ENCODE assay signal across 3 cellular contexts in genomic region chr1:89438301-89438700, GRCh38.
A peak's percentile ranks its signal among the peaks of the same experiment; 100 is the strongest.
DNase-seq lines count a peak whose midpoint lies in the region; ATAC-seq, FAIRE-seq and TF ChIP-seq lines count a peak whose summit lies in the region.
"Not testable (repeated sequence)": the region's sequence is repeated elsewhere in the genome, so short reads cannot be mapped to it uniquely, and the experiment has no call there.

No MANE protein-coding gene starts in this region.

- not testable (repeated sequence) for H3K36me3 ChIP-seq in DND-41 (ENCODE audit: insufficient read depth, low read length); HEK293 (ENCODE audit: control insufficient read depth in 2 of 2, insufficient read depth in 1 of 2, low read length in 2 of 2); K562 (ENCODE audit: control insufficient read depth, insufficient read depth, low read length)

- H3K9ac ChIP-seq in DND-41 (ENCODE audit: low read depth, low read length); K562 (ENCODE audit: insufficient read depth in 1 of 2, low read depth in 2 of 2, low read length in 2 of 2): not testable (repeated sequence)

- not testable (repeated sequence) for TF ChIP-seq EP300 in K562 (IDR thresholded peaks at IDR 0.05; ENCODE audit: low read length)

- H3K9me1 ChIP-seq in K562 (ENCODE audit: control insufficient read depth, insufficient read depth, low read length): not testable (repeated sequence)

- intact Hi-C loops in K562 (cut with micrococcal nuclease): not testable (repeated sequence)

- not testable (repeated sequence) for H3K27ac ChIP-seq in DND-41 (ENCODE audit: low read length); HEK293 (ENCODE audit: extremely low read depth, low read depth, low read length); K562 (ENCODE audit: extremely low read depth, low read depth, low read length)

- TF ChIP-seq CTCF in DND-41 (IDR thresholded peaks at IDR 0.05; ENCODE audit: borderline replicate concordance, extremely low read depth, low read length, poor library complexity, severe bottlenecking); HEK293 (tag by site-specific recombination; IDR thresholded peaks at IDR 0.05); K562 (IDR thresholded peaks at IDR 0.05 in 2 of 3, conservative IDR thresholded peaks at IDR 0.05 in 1 of 3; ENCODE audit: insufficient read depth in 2 of 3, low read depth in 1 of 3, low read length in 3 of 3): not testable (repeated sequence)

- not testable (repeated sequence) for H4K20me1 ChIP-seq in DND-41 (ENCODE audit: insufficient read depth, low read length); K562 (replicated peaks; ENCODE audit: control insufficient read depth, insufficient read depth, low read length)

- in situ Hi-C loops in K562 (cut with MboI): not testable (repeated sequence)

- not testable (repeated sequence) for ATAC-seq in DND-41 (ENCODE audit: insufficient read depth, low read depth); K562

- POLR2A ChIA-PET in HEK293 (lab: Yijun Ruan, JAX); K562 (lab: Yijun Ruan, JAX): not testable (repeated sequence)

- peak; percentile 9 for DNase-seq in DND-41
- not testable (repeated sequence) for DNase-seq in K562 (ENCODE audit: extremely low read depth in 1 of 4, low spot score in 3 of 4)

- H3K9me3 ChIP-seq in DND-41 (ENCODE audit: insufficient read depth, low read length, severe bottlenecking): peaks cover 23% of the 10 kb centered on the region
- H3K9me3 ChIP-seq in HEK293 (ENCODE audit: control insufficient read depth, insufficient read depth, low read depth, low read length); K562 (replicated peaks; ENCODE audit: control insufficient read depth, insufficient read depth, low read depth, low read length): not testable (repeated sequence)

- CTCF ChIA-PET in HEK293 (lab: Yijun Ruan, JAX); K562 (lab: Yijun Ruan, JAX; ENCODE audit: low intra/inter-chr PET ratio): not testable (repeated sequence)

- not testable (repeated sequence) for H3K27me3 ChIP-seq in DND-41 (ENCODE audit: insufficient read depth, low read length, poor library complexity); K562 (ENCODE audit: control insufficient read depth in 2 of 2, insufficient read depth in 2 of 2, low read length in 2 of 2)

- not testable (repeated sequence) for FAIRE-seq in K562 (lab: Jason Lieb, UNC)

- not testable (repeated sequence) for H2AFZ ChIP-seq in DND-41 (ENCODE audit: low read depth, low read length); K562 (ENCODE audit: low read depth, low read length)

- TF ChIP-seq POLR2A in K562 (conservative IDR thresholded peaks at IDR 0.05): not testable (repeated sequence)

- H3K79me2 ChIP-seq in DND-41 (ENCODE audit: insufficient read depth, low read length); K562 (ENCODE audit: control insufficient read depth, insufficient read depth, low read length): not testable (repeated sequence)

- BruUV-seq in K562 (replicated peaks; lab: Mats Ljungman, UMichigan): not testable (repeated sequence)

- not testable (repeated sequence) for H3K4me2 ChIP-seq in DND-41 (ENCODE audit: insufficient read depth, low read length); K562 (ENCODE audit: insufficient read depth, low read length)

- not testable (repeated sequence) for H3K4me1 ChIP-seq in DND-41 (ENCODE audit: insufficient read depth, low read length); HEK293 (ENCODE audit: control insufficient read depth, insufficient read depth, low read length); K562 (replicated peaks in 1 of 2; ENCODE audit: control insufficient read depth in 2 of 2, insufficient read depth in 2 of 2, low read length in 2 of 2)

- H3K4me3 ChIP-seq in DND-41 (ENCODE audit: low read depth in 1 of 2, low read length in 2 of 2); HEK293 (ENCODE audit: low read depth, low read length); K562: not testable (repeated sequence)

- 2% methylated on average over 5 of the region's 5 CpGs for whole genome bisulfite sequencing in K562 (ENCODE audit: insufficient coverage, low coverage, missing lambda C conversion rate)

- TF ChIP-seq RAD21 in K562 (CRISPR knock-in tag; conservative IDR thresholded peaks at IDR 0.05 in 1 of 2, IDR thresholded peaks at IDR 0.05 in 1 of 2): not testable (repeated sequence)

TF ChIP-seq in HEK293, 187 proteins besides CTCF, POLR2A, EP300 and RAD21:
- TF ChIP-seq ZNF626 (tag by site-specific recombination; IDR thresholded peaks at IDR 0.05) (0 out of 2 replicates have a peak, but pooled peaks have one; percentile 37), SETDB1 (IDR thresholded peaks at IDR 0.05; ENCODE audit: insufficient read length, low read length) (peak; percentile 72), ZNF510 (tag by site-specific recombination; IDR thresholded peaks at IDR 0.05; ENCODE audit: insufficient replicate concordance) (peak; percentile 28)

TF ChIP-seq in K562, 482 proteins besides CTCF, POLR2A, EP300 and RAD21:
- TF ChIP-seq TRIM28 (IDR thresholded peaks at IDR 0.05): peak; percentile 65; the same call in 1 of the 2 replicates
- peak; percentile 22 for TF ChIP-seq ZNF280A (IDR thresholded peaks at IDR 0.05; ENCODE audit: low read depth, partially characterized antibody)
